In the genomic region with DNA sequence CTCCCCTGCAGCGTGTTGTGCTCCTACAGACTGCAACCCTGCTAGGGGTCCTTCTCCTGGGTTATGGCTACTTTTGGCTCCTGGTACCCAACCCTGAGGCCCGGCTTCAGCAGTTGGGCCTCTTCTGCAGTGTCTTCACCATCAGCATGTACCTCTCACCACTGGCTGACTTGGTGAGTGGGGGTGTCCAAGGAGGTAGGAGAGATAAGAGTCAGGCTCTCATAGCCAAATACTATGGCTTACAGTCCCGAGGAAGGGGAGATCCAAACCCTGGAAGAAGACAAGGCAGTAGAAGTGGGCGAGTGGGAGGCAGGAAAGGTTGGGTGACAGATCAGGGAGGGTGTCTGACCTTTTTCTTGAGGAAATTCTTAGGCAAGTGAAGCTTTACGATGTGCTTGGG, we compare ENCODE assay signal across 10 cellular contexts. TPM values are rescaled to one million over a fixed set of nuclear protein-coding genes. Genes with fewer than 3 reads are reported as not detected.
A peak's percentile ranks its signal among the peaks of the same experiment; 100 is the strongest.
DNase-seq lines count a peak whose midpoint lies in the region; ATAC-seq and TF ChIP-seq lines count a peak whose summit lies in the region.
"Had no signal": no experiment of that assay in that cellular context is flagged by ENCODE, and none has a peak within 500 bp of the region (broad histone marks: within the 10 kb centered on the region; RNA-seq: fewer than 3 reads in every experiment).

No MANE protein-coding gene starts in this region.

- peak overlapping the region; percentile 8 for H3K56ac ChIP-seq in mesendoderm (ENCODE audit: low read length)

- no peak for TF ChIP-seq CTCF in HCT116 (IDR thresholded peaks at IDR 0.05 in 2 of 3, conservative IDR thresholded peaks at IDR 0.05 in 1 of 3; ENCODE audit: borderline replicate concordance in 1 of 3, insufficient read depth in 1 of 3, low read depth in 2 of 3, low read length in 2 of 3)

- H3K27me3 Mint-ChIP-seq in activated T-helper 1 cell treated with anti-CD3 and anti-CD28 coated beads, Interleukin-12 subunit alpha, Interleukin-12 subunit beta, Interleukin-2, Interleukin-4 antibody, amounts not matched to agents 30 ng/mL and 10 ng/mL and 1 ng/mL, durations not matched to agents 14 hours and 24 hours and 36 hours (ENCODE audit: insufficient read depth): peaks cover 4% of the 10 kb centered on the region

- H3K23ac ChIP-seq in mesendoderm (ENCODE audit: low read length) (no peak overlapping the region), mesenchymal stem cell (ENCODE audit: low read length in 2 of 2) (peak overlapping the region in 1 of 2 experiments; percentile 14)

- H3K18ac ChIP-seq in mesendoderm (ENCODE audit: low read length) (no peak overlapping the region), mesenchymal stem cell (ENCODE audit: low read depth in 1 of 2, low read length in 2 of 2) (no peak overlapping the region)

- H3K27ac ChIP-seq in BLaER1 (peak overlapping the region; percentile 91; the same call in 1 of the 2 replicates), HCT116 (ENCODE audit: low read depth, low read length) (peak overlapping the region; percentile 95), mesendoderm (ENCODE audit: low read depth, low read length) (no peak overlapping the region), mesenchymal stem cell (ENCODE audit: low read length, poor library complexity, severe bottlenecking) (no peak overlapping the region)

- no peaks in the 10 kb centered on the region for H3K27me3 ChIP-seq in BLaER1
- H3K27me3 ChIP-seq in HCT116 (ENCODE audit: insufficient read depth, low read length): no peaks in the 10 kb centered on the region
- H3K27me3 ChIP-seq in mesendoderm (ENCODE audit: insufficient read depth, low read length, poor library complexity): no peaks in the 10 kb centered on the region
- H3K27me3 ChIP-seq in mesenchymal stem cell (ENCODE audit: control insufficient read depth in 1 of 2, insufficient read depth in 1 of 2, low read length in 2 of 2): peaks cover 0 to 4% of the 10 kb centered on the region in 2 experiments

- H2BK15ac ChIP-seq in mesendoderm (replicated peaks; ENCODE audit: low read depth) (no peak overlapping the region), mesenchymal stem cell (ENCODE audit: low read depth, poor library complexity, severe bottlenecking) (no peak overlapping the region)

- H2BK120ac ChIP-seq in mesendoderm (ENCODE audit: low read depth, low read length) (no peak overlapping the region), mesenchymal stem cell (ENCODE audit: low read depth, low read length) (no peak overlapping the region)

- H3K9ac ChIP-seq in BLaER1: peak overlapping the region; percentile 84
- peak overlapping the region; percentile 97; the same call in 1 of the 2 replicates for H3K9ac ChIP-seq in HCT116 (ENCODE audit: low read length)
- no peak overlapping the region for H3K9ac ChIP-seq in mesendoderm (ENCODE audit: low read length)
- H3K9ac ChIP-seq in mesenchymal stem cell (ENCODE audit: low read length): no peak overlapping the region

- H3K4me1 Mint-ChIP-seq in activated T-helper 1 cell treated with anti-CD3 and anti-CD28 coated beads, Interleukin-12 subunit alpha, Interleukin-12 subunit beta, Interleukin-2, Interleukin-4 antibody, amounts not matched to agents 30 ng/mL and 10 ng/mL and 1 ng/mL, durations not matched to agents 14 hours and 24 hours and 36 hours (ENCODE audit: low read depth): peaks cover 44% of the 10 kb centered on the region

- H3K4ac ChIP-seq in mesendoderm (ENCODE audit: low read depth, low read length) (no peak overlapping the region), mesenchymal stem cell (ENCODE audit: low read depth in 1 of 2, low read length in 2 of 2) (no peak overlapping the region)

- H4K8ac ChIP-seq in mesendoderm (ENCODE audit: low read depth, low read length) (no peak overlapping the region), mesenchymal stem cell (ENCODE audit: low read length) (no peak overlapping the region)

- H3K4me1 ChIP-seq in BLaER1 (peaks cover 54% of the 10 kb centered on the region), HCT116 (ENCODE audit: control insufficient read depth in 1 of 2, insufficient read depth in 2 of 2, low read length in 2 of 2) (peaks cover 31 to 54% of the 10 kb centered on the region in 2 experiments), mesendoderm (ENCODE audit: control insufficient read depth, low read depth, low read length) (peaks cover 3% of the 10 kb centered on the region), mesenchymal stem cell (ENCODE audit: control insufficient read depth, insufficient read depth, low read depth, low read length) (peaks cover 26% of the 10 kb centered on the region)

- no peaks in the 10 kb centered on the region for H3K9me3 Mint-ChIP-seq in activated T-helper 1 cell treated with anti-CD3 and anti-CD28 coated beads, Interleukin-12 subunit alpha, Interleukin-12 subunit beta, Interleukin-2, Interleukin-4 antibody, amounts not matched to agents 30 ng/mL and 10 ng/mL and 1 ng/mL, durations not matched to agents 14 hours and 24 hours and 36 hours

- peaks cover 26% of the 10 kb centered on the region for H3K36me3 Mint-ChIP-seq in activated T-helper 1 cell treated with anti-CD3 and anti-CD28 coated beads, Interleukin-12 subunit alpha, Interleukin-12 subunit beta, Interleukin-2, Interleukin-4 antibody, amounts not matched to agents 30 ng/mL and 10 ng/mL and 1 ng/mL, durations not matched to agents 14 hours and 24 hours and 36 hours (ENCODE audit: low read depth)

- POLR2A ChIA-PET in HCT116 (lab: Charles Lee): interaction anchor here (1.0 to 1.1 kb wide), 2 partner anchors 34 to 37 kb away, joined by 3 read pairs; no protein-coding TSS in a partner anchor

- no peaks in the 10 kb centered on the region for H4K20me1 ChIP-seq in BLaER1
- H4K20me1 ChIP-seq in HCT116 (ENCODE audit: insufficient read depth): no peaks in the 10 kb centered on the region

- DNase-seq in HCT116 (ENCODE audit: low read depth, low spot score) (no peak), mesendoderm (no peak), mesenchymal stem cell (no peak), SK-N-DZ (ENCODE audit: low spot score) (no peak), SKM-1 treated with dmso at 0.1 percent for 144 hours (lab: John Stamatoyannopoulos, UW; ENCODE audit: unreplicated experiment) (no peak)
- DNase-seq in activated T-helper 1 cell treated with anti-CD3 and anti-CD28 coated beads, Interleukin-12 subunit alpha, Interleukin-12 subunit beta, Interleukin-2, Interleukin-4 antibody, amounts not matched to agents 30 ng/mL and 10 ng/mL and 1 ng/mL, durations not matched to agents 14 hours and 24 hours and 36 hours (ENCODE audit: low spot score): no peak
- DNase-seq: NCI-H2081, retina had no signal

- H3K79me2 ChIP-seq in HCT116 (ENCODE audit: insufficient read depth, low read length) (peaks cover 40% of the 10 kb centered on the region), mesendoderm (ENCODE audit: control insufficient read depth, insufficient read depth, low read length) (no peaks in the 10 kb centered on the region)

- no CpG with 5 or more reads among the region's 5 CpGs for WGBS in mesendoderm (ENCODE audit: extremely low coverage, insufficient coverage, low lambda C conversion rate)
- WGBS in mesenchymal stem cell: 95% methylated on average over 4 of the region's 5 CpGs

- no peaks in the 10 kb centered on the region for H3K9me3 ChIP-seq in BLaER1
- H3K9me3 ChIP-seq in HCT116 (ENCODE audit: control insufficient read depth in 1 of 2, insufficient read depth in 1 of 2, low read depth in 1 of 2, low read length in 2 of 2): no peaks in the 10 kb centered on the region
- H3K9me3 ChIP-seq in mesenchymal stem cell (ENCODE audit: control insufficient read depth, low read length): no peaks in the 10 kb centered on the region

- TF ChIP-seq POLR2A in HCT116 (IDR thresholded peaks at IDR 0.05; ENCODE audit: borderline replicate concordance, extremely low read depth, insufficient read depth, insufficient read length): no peak

- H3K27ac Mint-ChIP-seq in activated T-helper 1 cell treated with anti-CD3 and anti-CD28 coated beads, Interleukin-12 subunit alpha, Interleukin-12 subunit beta, Interleukin-2, Interleukin-4 antibody, amounts not matched to agents 30 ng/mL and 10 ng/mL and 1 ng/mL, durations not matched to agents 14 hours and 24 hours and 36 hours: peak overlapping the region; percentile 99

- H2AFZ ChIP-seq in HCT116 (ENCODE audit: low read depth, low read length, poor library complexity, severe bottlenecking): no peak overlapping the region
- no peak overlapping the region for H2AFZ ChIP-seq in mesenchymal stem cell (ENCODE audit: low read depth, low read length)

- H3K4me2 ChIP-seq in BLaER1 (peak overlapping the region; percentile 89), HCT116 (ENCODE audit: low read length) (peak overlapping the region; percentile 89), mesendoderm (ENCODE audit: low read length) (no peak overlapping the region), mesenchymal stem cell (ENCODE audit: low read length, poor library complexity, severe bottlenecking) (no peak overlapping the region)

- H3K79me1 ChIP-seq in mesendoderm (ENCODE audit: low read length) (peaks cover 9% of the 10 kb centered on the region), mesenchymal stem cell (replicated peaks; ENCODE audit: low read length, poor library complexity, severe bottlenecking) (peaks cover 12% of the 10 kb centered on the region)

- CTCF ChIA-PET in HCT116 (lab: Charles Lee): interaction anchor here (0.7 to 2.4 kb wide), 3 partner anchors 29 to 46 kb away, joined by 3 to 8 read pairs (median 3); a partner anchor contains a TSS

- no peak overlapping the region for H2BK5ac ChIP-seq in mesendoderm (ENCODE audit: low read length)
- no peak overlapping the region for H2BK5ac ChIP-seq in mesenchymal stem cell (ENCODE audit: low read depth, low read length, poor library complexity, severe bottlenecking)

- no TSS peak for BruUV-seq in HCT116 (replicated peaks; lab: Mats Ljungman, UMichigan)

- H2BK12ac ChIP-seq in mesenchymal stem cell (ENCODE audit: low read length in 2 of 2): no peak overlapping the region

- no peak overlapping the region for H2AK5ac ChIP-seq in mesendoderm (ENCODE audit: low read length)
- H2AK5ac ChIP-seq in mesenchymal stem cell (ENCODE audit: low read length, severe bottlenecking): no peak overlapping the region

- peak overlapping the region; percentile 94 for H3K4me3 Mint-ChIP-seq in activated T-helper 1 cell treated with anti-CD3 and anti-CD28 coated beads, Interleukin-12 subunit alpha, Interleukin-12 subunit beta, Interleukin-2, Interleukin-4 antibody, amounts not matched to agents 30 ng/mL and 10 ng/mL and 1 ng/mL, durations not matched to agents 14 hours and 24 hours and 36 hours

- RAD21 ChIA-PET in HCT116 (lab: Charles Lee; ENCODE audit: low non-redundant PET in 1 of 2, low total read pairs in 2 of 2, uncharacterized antibody in 2 of 2, unreplicated experiment in 2 of 2): interaction anchor here in 1 of 2 experiments (1.7 kb wide), 1 partner anchor 30 kb away, joined by 7 read pairs; no protein-coding TSS in a partner anchor

- no peak overlapping the region for H4K91ac ChIP-seq in mesenchymal stem cell (ENCODE audit: low read length)

- no peak overlapping the region for H4K5ac ChIP-seq in mesendoderm (ENCODE audit: low read length)

- H3K9me2 ChIP-seq in HCT116 (ENCODE audit: insufficient read depth): no peaks in the 10 kb centered on the region

- no peak for TF ChIP-seq RAD21 in HCT116 (IDR thresholded peaks at IDR 0.05; ENCODE audit: low read depth)

- intact Hi-C loops in HCT116 (cut with micrococcal nuclease): loop anchor here (5.0 kb wide), 1 partner anchor 165 kb away; a partner anchor contains a TSS
- intact Hi-C loops in activated T-helper 1 cell treated with anti-CD3 and anti-CD28 coated beads, Interleukin-12 subunit alpha, Interleukin-12 subunit beta, Interleukin-2, Interleukin-4 antibody, amounts not matched to agents 30 ng/mL and 10 ng/mL and 1 ng/mL, durations not matched to agents 14 hours and 24 hours and 36 hours (cut with micrococcal nuclease): loop anchor here (2.0 to 5.0 kb wide), 2 partner anchors 529 to 1145 kb away; a partner anchor contains a TSS

- H3K36me3 ChIP-seq in BLaER1 (peaks cover 41% of the 10 kb centered on the region), HCT116 (ENCODE audit: control insufficient read depth in 1 of 2, insufficient read depth in 2 of 2, low read length in 2 of 2) (peaks cover 8 to 19% of the 10 kb centered on the region in 2 experiments; a peak in 1 of 4 replicates), mesendoderm (ENCODE audit: control insufficient read depth, insufficient read depth, low read length) (no peaks in the 10 kb centered on the region), mesenchymal stem cell (ENCODE audit: control insufficient read depth in 1 of 2, insufficient read depth in 2 of 2, low read depth in 1 of 2, low read length in 2 of 2) (peaks cover 15 to 20% of the 10 kb centered on the region in 2 experiments)

- H3K14ac ChIP-seq in mesenchymal stem cell (ENCODE audit: low read length in 2 of 2): no peak overlapping the region

- ATAC-seq in HCT116 (no peak), GM21619 (IDR thresholded peaks at IDR 0.05; ENCODE audit: unreplicated experiment) (no peak)

- peak overlapping the region; percentile 80 for H3K4me3 ChIP-seq in BLaER1
- peak overlapping the region in 1 of 2 experiments; percentile 47; a peak in 2 of 4 replicates for H3K4me3 ChIP-seq in HCT116 (replicated peaks in 1 of 2; ENCODE audit: low read depth in 1 of 2, low read length in 2 of 2)
- H3K4me3 ChIP-seq in mesendoderm (ENCODE audit: low read length): no peak overlapping the region
- no peak overlapping the region for H3K4me3 ChIP-seq in mesenchymal stem cell (ENCODE audit: insufficient read depth in 1 of 2, low read depth in 1 of 2, low read length in 2 of 2)

RNA-seq across cellular contexts. Expression of a gene that starts 1.9 kb away (rescaled TPM):
- 49.9 TPM for total RNA-seq in HCT116 (2021; ENCODE audit: unreplicated experiment)
- polyA plus RNA-seq in HCT116 (2012): 60.4 and 63.6 TPM in 2 replicates
- total RNA-seq in activated T-helper 1 cell treated with anti-CD3 and anti-CD28 coated beads, Interleukin-12 subunit alpha, Interleukin-12 subunit beta, Interleukin-2, Interleukin-4 antibody, amounts not matched to agents 30 ng/mL and 10 ng/mL and 1 ng/mL, durations not matched to agents 14 hours and 24 hours and 36 hours: 45.7 and 47.7 TPM in 2 replicates
- polyA plus RNA-seq in mesendoderm (2013, experiment 1 of 2): 23.4 TPM
- 22.4 TPM for polyA plus RNA-seq in mesendoderm (2013, experiment 2 of 2)
- 41.0 TPM for polyA plus RNA-seq in mesenchymal stem cell (2013, experiment 1 of 2)
- 42.4 TPM for polyA plus RNA-seq in mesenchymal stem cell (2013, experiment 2 of 2)
- 37.2 and 42.8 TPM in 2 replicates for polyA plus RNA-seq in SK-N-DZ (2014; cell fraction: cytosol; rRNA removed)
- 18.7 and 19.9 TPM in 2 replicates for polyA plus RNA-seq in SK-N-DZ (2014; cell fraction: nucleus; rRNA removed)

RNA-seq across cellular contexts. Expression of a gene that starts 2.8 kb away (rescaled TPM):
- total RNA-seq in HCT116 (2021; ENCODE audit: unreplicated experiment): 113 TPM
- 188 and 190 TPM in 2 replicates for polyA plus RNA-seq in HCT116 (2012)
- 43.7 and 45.1 TPM in 2 replicates for total RNA-seq in activated T-helper 1 cell treated with anti-CD3 and anti-CD28 coated beads, Interleukin-12 subunit alpha, Interleukin-12 subunit beta, Interleukin-2, Interleukin-4 antibody, amounts not matched to agents 30 ng/mL and 10 ng/mL and 1 ng/mL, durations not matched to agents 14 hours and 24 hours and 36 hours
- polyA plus RNA-seq in mesendoderm (2013, experiment 1 of 2): 84.8 TPM
- polyA plus RNA-seq in mesendoderm (2013, experiment 2 of 2): 79.1 TPM
- polyA plus RNA-seq in mesenchymal stem cell (2013, experiment 1 of 2): 176 TPM
- polyA plus RNA-seq in mesenchymal stem cell (2013, experiment 2 of 2): 182 TPM
- polyA plus RNA-seq in SK-N-DZ (2014; cell fraction: cytosol; rRNA removed): 102 and 118 TPM in 2 replicates
- 110 and 199 TPM in 2 replicates for polyA plus RNA-seq in SK-N-DZ (2014; cell fraction: nucleus; rRNA removed)

RNA-seq across cellular contexts. Expression of a gene that starts 9.9 kb away (rescaled TPM):
- 19.7 TPM for total RNA-seq in HCT116 (2021; ENCODE audit: unreplicated experiment)
- 31.3 and 39.6 TPM in 2 replicates for polyA plus RNA-seq in HCT116 (2012)
- total RNA-seq in activated T-helper 1 cell treated with anti-CD3 and anti-CD28 coated beads, Interleukin-12 subunit alpha, Interleukin-12 subunit beta, Interleukin-2, Interleukin-4 antibody, amounts not matched to agents 30 ng/mL and 10 ng/mL and 1 ng/mL, durations not matched to agents 14 hours and 24 hours and 36 hours: not detected in 2 replicates
- polyA plus RNA-seq in mesendoderm (2013, experiment 1 of 2): 2.2 TPM
- polyA plus RNA-seq in mesendoderm (2013, experiment 2 of 2): 1.9 TPM
- 0.62 TPM for polyA plus RNA-seq in mesenchymal stem cell (2013, experiment 1 of 2)
- polyA plus RNA-seq in mesenchymal stem cell (2013, experiment 2 of 2): 0.53 TPM
- polyA plus RNA-seq in SK-N-DZ (2014; cell fraction: cytosol; rRNA removed): 3.2 and 3.8 TPM in 2 replicates
- polyA plus RNA-seq in SK-N-DZ (2014; cell fraction: nucleus; rRNA removed): 3.3 and 4.0 TPM in 2 replicates

RNA-seq across cellular contexts. Expression of a gene that starts 35.6 kb away (rescaled TPM):
- 143 TPM for total RNA-seq in HCT116 (2021; ENCODE audit: unreplicated experiment)
- polyA plus RNA-seq in HCT116 (2012): 289 and 294 TPM in 2 replicates
- total RNA-seq in activated T-helper 1 cell treated with anti-CD3 and anti-CD28 coated beads, Interleukin-12 subunit alpha, Interleukin-12 subunit beta, Interleukin-2, Interleukin-4 antibody, amounts not matched to agents 30 ng/mL and 10 ng/mL and 1 ng/mL, durations not matched to agents 14 hours and 24 hours and 36 hours: 230 and 238 TPM in 2 replicates
- 196 TPM for polyA plus RNA-seq in mesendoderm (2013, experiment 1 of 2)
- polyA plus RNA-seq in mesendoderm (2013, experiment 2 of 2): 199 TPM
- 350 TPM for polyA plus RNA-seq in mesenchymal stem cell (2013, experiment 1 of 2)
- polyA plus RNA-seq in mesenchymal stem cell (2013, experiment 2 of 2): 358 TPM
- polyA plus RNA-seq in SK-N-DZ (2014; cell fraction: cytosol; rRNA removed): 134 and 157 TPM in 2 replicates
- polyA plus RNA-seq in SK-N-DZ (2014; cell fraction: nucleus; rRNA removed): 147 and 176 TPM in 2 replicates

RNA-seq across cellular contexts. Expression of a gene that starts 36.1 kb away (rescaled TPM):
- 3.8 TPM for total RNA-seq in HCT116 (2021; ENCODE audit: unreplicated experiment)
- 2.0 and 2.2 TPM in 2 replicates for polyA plus RNA-seq in HCT116 (2012)
- 10.2 and 12.6 TPM in 2 replicates for total RNA-seq in activated T-helper 1 cell treated with anti-CD3 and anti-CD28 coated beads, Interleukin-12 subunit alpha, Interleukin-12 subunit beta, Interleukin-2, Interleukin-4 antibody, amounts not matched to agents 30 ng/mL and 10 ng/mL and 1 ng/mL, durations not matched to agents 14 hours and 24 hours and 36 hours
- 1.8 TPM for polyA plus RNA-seq in mesendoderm (2013, experiment 1 of 2)
- polyA plus RNA-seq in mesendoderm (2013, experiment 2 of 2): 2.0 TPM
- polyA plus RNA-seq in mesenchymal stem cell (2013, experiment 1 of 2): 7.1 TPM
- 6.5 TPM for polyA plus RNA-seq in mesenchymal stem cell (2013, experiment 2 of 2)
- polyA plus RNA-seq in SK-N-DZ (2014; cell fraction: cytosol; rRNA removed): 14.8 and 16.9 TPM in 2 replicates
- polyA plus RNA-seq in SK-N-DZ (2014; cell fraction: nucleus; rRNA removed): 40.2 and 65.8 TPM in 2 replicates

Comparison
In these comparisons a context has a peak if more than half of its experiments do, and no peak if none do; other contexts are left out.
1. H3K27ac ChIP-seq: peak in BLaER1 (single experiment) and HCT116 (single experiment); none in mesendoderm (single experiment) and mesenchymal stem cell (single experiment).
2. H3K4me2 ChIP-seq: peak in BLaER1 (single experiment) and HCT116 (single experiment); none in mesendoderm (single experiment) and mesenchymal stem cell (single experiment).
3. H3K9ac ChIP-seq: peak in BLaER1 (single experiment) and HCT116 (single experiment); none in mesendoderm (single experiment) and mesenchymal stem cell (single experiment).
4. RNA of a gene that starts 9.9 kb away (total RNA-seq): 19.7 TPM in HCT116 (single experiment); not detected in activated T-helper 1 cell treated with anti-CD3 and anti-CD28 coated beads, Interleukin-12 subunit alpha, Interleukin-12 subunit beta, Interleukin-2, Interleukin-4 antibody, amounts not matched to agents 30 ng/mL and 10 ng/mL and 1 ng/mL, durations not matched to agents 14 hours and 24 hours and 36 hours; every median in the first group is over 10 times any median in the second.